ENCODE assay signal across 26 cellular contexts in the genomic region with DNA sequence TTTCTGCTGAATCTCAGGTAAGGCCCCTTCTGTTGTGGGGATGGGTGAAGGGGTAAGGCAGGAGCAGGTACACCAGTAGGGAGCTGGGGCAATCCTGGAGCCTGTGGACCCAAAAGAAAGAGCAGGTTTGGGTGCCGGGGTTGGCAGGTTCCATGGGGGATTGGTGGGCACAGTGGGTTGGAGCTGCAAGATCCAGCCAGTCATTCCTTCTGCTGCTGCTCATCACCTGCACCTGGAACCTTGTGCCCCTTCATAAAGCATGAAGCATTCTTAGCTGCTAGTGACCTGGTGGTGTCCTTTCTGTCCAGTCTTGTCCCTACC. TPM values are rescaled to one million over a fixed set of nuclear protein-coding genes. Genes with fewer than 3 reads are reported as not detected.
"Had no signal": no experiment of that assay in that cellular context is flagged by ENCODE, and none has a peak within 500 bp of the region (broad histone marks: within the 10 kb centered on the region; RNA-seq: fewer than 3 reads in every experiment).

No MANE protein-coding gene starts in this region.

- H3K4me2 ChIP-seq: smooth muscle cell had no signal

- H3K27ac ChIP-seq: epithelial cell of prostate, gastrocnemius medialis, ovary, prostate gland, sigmoid colon, suprapubic skin, tibial artery, WERI-Rb-1 had no signal

- H3K36me3 ChIP-seq: gastrocnemius medialis, ovary, prostate gland, sigmoid colon, suprapubic skin, tibial artery, WERI-Rb-1 had no signal

- H3K4me3 ChIP-seq: gastrocnemius medialis, ovary, prostate gland, sigmoid colon, smooth muscle cell, suprapubic skin, tibial artery had no signal

- DNase-seq: activated CD4-positive, alpha-beta memory T cell treated with anti-CD3 and anti-CD28 coated beads, Interleukin-2, amount 10 ng/mL, durations not matched to agents 7 days and 5 days; activated CD4-positive, alpha-beta T cell treated with anti-CD3 and anti-CD28 coated beads, Interleukin-2, amount 10 ng/mL, durations not matched to agents 24 days and 14 days; activated CD4-positive, CD25-positive, alpha-beta regulatory T cell treated with anti-CD3 and anti-CD28 coated beads, Interleukin-2, amount 50 U/mL, for 72 hours; activated CD8-positive, alpha-beta memory T cell treated with anti-CD3 and anti-CD28 coated beads, Interleukin-2, amount 50 U/mL, for 48 hours; activated gamma-delta T cell; activated naive CD4-positive, alpha-beta T cell treated with anti-CD3 and anti-CD28 coated beads, Interleukin-2, amount 50 U/mL, for 16 hours; activated T-cell treated with anti-CD3 and anti-CD28 coated beads, Interleukin-2, amount 50 U/mL, for 24 hours; amniotic stem cell; effector CD4-positive, alpha-beta T cell; gastrocnemius medialis; glutamatergic neuron; hippocampal formation; naive B cell; nephron progenitor cell; ovary; retina; sigmoid colon; stimulated activated CD4-positive, alpha-beta T cell treated with anti-CD3 and anti-CD28 coated beads, Interleukin-2, amount 100 ng/mL, for 24 hours; stimulated activated naive CD4-positive, alpha-beta T cell; T-helper 17 cell; tibial artery; WERI-Rb-1 had no signal

- H3K27me3 ChIP-seq: gastrocnemius medialis, ovary, sigmoid colon, suprapubic skin, tibial artery had no signal

- H3K9me3 ChIP-seq: gastrocnemius medialis, ovary, prostate gland, suprapubic skin had no signal

- ATAC-seq: gastrocnemius medialis, T-helper 17 cell had no signal

- H3K4me1 ChIP-seq: prostate gland, sigmoid colon, suprapubic skin had no signal

RNA-seq across cellular contexts. Expression of gene FHOD3, which starts 24.9 kb away (rescaled TPM):
- total RNA-seq: activated CD4-positive, alpha-beta memory T cell treated with anti-CD3 and anti-CD28 coated beads, Interleukin-2, amount 10 ng/mL, durations not matched to agents 7 days and 5 days; activated CD4-positive, alpha-beta T cell treated with anti-CD3 and anti-CD28 coated beads, Interleukin-2, amount 10 ng/mL, durations not matched to agents 24 days and 14 days; T-helper 17 cell had no signal
